ENCODE assay signal across 8 cellular contexts in the genomic region with DNA sequence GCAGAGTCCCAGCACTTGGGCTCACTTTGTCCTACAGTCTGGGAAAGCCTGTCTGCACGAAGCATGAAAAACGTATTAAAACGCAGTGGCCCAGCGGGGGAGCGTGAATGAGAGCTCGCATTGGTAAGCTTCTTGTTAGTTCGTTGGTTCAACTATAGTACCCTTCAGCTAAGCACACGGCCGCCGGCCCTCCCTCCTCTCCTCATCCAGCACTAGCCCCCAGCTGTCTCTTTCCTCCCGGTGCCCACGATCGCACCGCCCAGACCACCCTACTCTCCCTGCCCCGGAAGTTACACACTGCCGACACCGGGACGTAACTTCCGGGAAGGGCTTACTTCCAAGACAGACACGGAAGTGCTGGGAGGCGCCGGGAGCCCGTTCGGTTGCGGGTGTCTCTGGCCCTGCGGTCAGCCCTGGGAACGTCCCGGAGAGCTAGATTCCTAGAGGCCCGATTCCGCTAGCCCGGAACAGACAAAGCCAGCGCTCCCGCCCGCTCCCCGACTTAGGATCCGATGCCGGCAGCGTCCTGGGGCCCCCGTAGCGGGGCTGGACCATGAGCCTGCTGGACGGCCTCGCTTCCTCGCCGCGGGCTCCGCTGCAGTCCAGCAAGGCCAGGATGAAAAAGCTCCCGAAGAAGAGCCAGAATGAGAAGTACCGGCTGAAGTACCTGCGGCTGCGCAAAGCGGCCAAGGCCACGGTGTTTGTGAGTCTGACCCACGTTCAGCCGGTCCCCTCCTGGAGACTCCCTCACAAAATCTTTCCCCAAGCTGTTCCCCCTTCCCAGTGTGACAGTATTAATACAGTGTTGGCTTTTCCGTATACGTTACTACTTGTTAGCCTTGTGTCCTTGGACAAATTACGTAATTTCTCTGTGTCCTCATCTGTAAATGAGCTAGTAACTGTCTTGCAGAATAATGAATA. TPM values are rescaled to one million over a fixed set of nuclear protein-coding genes. Genes with fewer than 3 reads are reported as not detected.
DNase-seq lines count a peak whose midpoint lies in the region; ATAC-seq and TF ChIP-seq lines count a peak whose summit lies in the region.

A gene with protein sequence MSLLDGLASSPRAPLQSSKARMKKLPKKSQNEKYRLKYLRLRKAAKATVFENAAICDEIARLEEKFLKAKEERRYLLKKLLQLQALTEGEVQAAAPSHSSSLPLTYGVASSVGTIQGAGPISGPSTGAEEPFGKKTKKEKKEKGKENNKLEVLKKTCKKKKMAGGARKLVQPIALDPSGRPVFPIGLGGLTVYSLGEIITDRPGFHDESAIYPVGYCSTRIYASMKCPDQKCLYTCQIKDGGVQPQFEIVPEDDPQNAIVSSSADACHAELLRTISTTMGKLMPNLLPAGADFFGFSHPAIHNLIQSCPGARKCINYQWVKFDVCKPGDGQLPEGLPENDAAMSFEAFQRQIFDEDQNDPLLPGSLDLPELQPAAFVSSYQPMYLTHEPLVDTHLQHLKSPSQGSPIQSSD (plus strand): TSS at position 334 of the 921 bp plus-strand sequence. CDS start 220 bp downstream, at position 554.

- H3K36me3 Mint-ChIP-seq in Calu3 (ENCODE audit: insufficient read depth, unreplicated experiment) = peaks cover 20% of the 10 kb centered on the region
- peaks cover 25% of the 10 kb centered on the region for H3K36me3 Mint-ChIP-seq in endothelial cell (ENCODE audit: low read depth, unreplicated experiment)
- peaks cover 3% of the 10 kb centered on the region for H3K36me3 Mint-ChIP-seq in mesothelial cell of epicardium

- CTCF ChIA-PET in Calu3 (lab: Charles Lee) = no interaction called here

- H3K9me3 Mint-ChIP-seq in Calu3 (ENCODE audit: low read depth, unreplicated experiment) (no peaks in the 10 kb centered on the region), endothelial cell (ENCODE audit: unreplicated experiment) (no peaks in the 10 kb centered on the region), mesothelial cell of epicardium (no peaks in the 10 kb centered on the region)

- no peaks in the 10 kb centered on the region for H3K9me3 ChIP-seq in OCI-LY1 (ENCODE audit: low read length)

- TF ChIP-seq CTCF in Calu3 (IDR thresholded peaks at IDR 0.05; ENCODE audit: unreplicated experiment) (no peak), OCI-LY1 (IDR thresholded peaks at IDR 0.05; ENCODE audit: low read length) (no peak), endothelial cell (IDR thresholded peaks at IDR 0.05; ENCODE audit: unreplicated experiment) (no peak), mesothelial cell of epicardium (IDR thresholded peaks at IDR 0.05; ENCODE audit: unreplicated experiment) (no peak)

- H3K4me3 Mint-ChIP-seq in Calu3 (ENCODE audit: low read depth, unreplicated experiment) (peak within 1 kb of the TSS; percentile 94), endothelial cell (ENCODE audit: unreplicated experiment) (peak within 1 kb of the TSS; percentile 96), mesothelial cell of epicardium (peak within 1 kb of the TSS; percentile 94)

- H3K27me3 ChIP-seq in OCI-LY1 (ENCODE audit: insufficient read depth, low read length) = no peaks in the 10 kb centered on the region

- H3K4me2 ChIP-seq in OCI-LY1 (ENCODE audit: low read length) = peak within 1 kb of the TSS; percentile 83

- H3K27ac Mint-ChIP-seq in Calu3 (ENCODE audit: unreplicated experiment) = peak within 1 kb of the TSS; percentile 90
- peak within 1 kb of the TSS; percentile 95 for H3K27ac Mint-ChIP-seq in endothelial cell (ENCODE audit: unreplicated experiment)
- peak within 1 kb of the TSS; percentile 98 for H3K27ac Mint-ChIP-seq in mesothelial cell of epicardium

- H3F3A ChIP-seq in OCI-LY1 (ENCODE audit: insufficient read depth, low read length) = no peaks in the 10 kb centered on the region

- H3K27ac ChIP-seq in OCI-LY1 (ENCODE audit: low read depth, low read length, poor library complexity, severe bottlenecking) = no peak within 1 kb of the TSS

- ATAC-seq in GM21447 (IDR thresholded peaks at IDR 0.05; ENCODE audit: unreplicated experiment) = peak; percentile 98

- DNase-seq in Calu3 (peak; percentile 67), HuH-7 (ENCODE audit: low spot score) (peak; percentile 95), endothelial cell (ENCODE audit: low spot score) (peak; percentile 78), mesothelial cell of epicardium (ENCODE audit: low spot score in 2 of 2, unreplicated experiment in 2 of 2) (peak; percentile 68 to 82)
- peak; percentile 87 for DNase-seq in activated CD8-positive, alpha-beta memory T cell treated with anti-CD3 and anti-CD28 coated beads, Interleukin-2, amount 50 U/mL, for 48 hours
- peak; percentile 77 to 81 for DNase-seq in stimulated activated CD8-positive, alpha-beta memory T cell treated with anti-CD3 and anti-CD28 coated beads, Interleukin-15, amount 100 ng/mL, for 48 hours (ENCODE audit: low read depth in 2 of 2)

- H4K20me1 ChIP-seq in OCI-LY1 (ENCODE audit: insufficient read depth, low read length) = no peaks in the 10 kb centered on the region

- H3K4me1 Mint-ChIP-seq in Calu3 (ENCODE audit: low read depth, unreplicated experiment) (no peaks in the 10 kb centered on the region), endothelial cell (ENCODE audit: unreplicated experiment) (peaks cover 44% of the 10 kb centered on the region), mesothelial cell of epicardium (peaks cover 15% of the 10 kb centered on the region)

- no peaks in the 10 kb centered on the region for H3K9me2 ChIP-seq in OCI-LY1 (ENCODE audit: low read depth, low read length)

- peaks cover 15% of the 10 kb centered on the region for H3K4me1 ChIP-seq in OCI-LY1 (ENCODE audit: insufficient read depth, low read length, severe bottlenecking)

- H3K9ac ChIP-seq in OCI-LY1 (ENCODE audit: low read length) = peak within 1 kb of the TSS; percentile 89

- no peak within 1 kb of the TSS for H2AFZ ChIP-seq in OCI-LY1 (ENCODE audit: low read length)

- H3K27me3 Mint-ChIP-seq in Calu3 (ENCODE audit: unreplicated experiment) (peaks cover 24% of the 10 kb centered on the region), endothelial cell (ENCODE audit: unreplicated experiment) (peaks cover 4% of the 10 kb centered on the region), mesothelial cell of epicardium (ENCODE audit: low read depth) (peaks cover 33% of the 10 kb centered on the region)

- H3K79me2 ChIP-seq in OCI-LY1 (ENCODE audit: insufficient read depth, low read length) = peaks cover 16% of the 10 kb centered on the region

- peaks cover 29% of the 10 kb centered on the region for H3K36me3 ChIP-seq in OCI-LY1 (ENCODE audit: insufficient read depth, low read length)

- intact Hi-C loops in Calu3 (cut with micrococcal nuclease; ENCODE audit: unreplicated experiment) = no loop called here

- H3K4me3 ChIP-seq in OCI-LY1 (ENCODE audit: low read depth, low read length, poor library complexity, severe bottlenecking) = peak within 1 kb of the TSS; percentile 92

- BruUV-seq in Calu3 (replicated peaks; lab: Mats Ljungman, UMichigan) = TSS peak; percentile 59

RNA-seq across cellular contexts. Expression of the gene that starts here (rescaled TPM):
- total RNA-seq in Calu3 (2022) (18.8 and 19.1 TPM in 2 replicates), endothelial cell (ENCODE audit: unreplicated experiment) (87.3 TPM), mesothelial cell of epicardium (30.9 to 37.3 TPM (median 35.2 TPM) in 3 replicates)
